ENCODE assay signal across 8 cellular contexts in genomic region chr3:115518100-115518852, GRCh38.
DNase-seq lines count a peak whose midpoint lies in the region; ATAC-seq, FAIRE-seq and TF ChIP-seq lines count a peak whose summit lies in the region.

No MANE protein-coding gene starts in this region.

- intact Hi-C loops in Caco-2 (cut with micrococcal nuclease; ENCODE audit: unreplicated experiment), result no loop called here

- no peaks in the 10 kb centered on the region for H3K9me3 Mint-ChIP-seq in Caco-2 (ENCODE audit: unreplicated experiment)

- peaks cover 8% of the 10 kb centered on the region for H3K4me1 ChIP-seq in osteoblast (ENCODE audit: insufficient read depth, low read length)
- H3K4me1 ChIP-seq in Caco-2, result no peaks in the 10 kb centered on the region

- H3K27me3 ChIP-seq in osteoblast (ENCODE audit: insufficient read depth, low read length) (no peaks in the 10 kb centered on the region), Caco-2 (replicated peaks; ENCODE audit: control insufficient read depth, insufficient read depth, low read length) (no peaks in the 10 kb centered on the region; the same call in 1 of the 2 replicates)

- H3K4me1 Mint-ChIP-seq in Caco-2 (ENCODE audit: low read depth, unreplicated experiment), result no peaks in the 10 kb centered on the region

- peak; percentile 77 for DNase-seq in EL
- peak; percentile 97 for DNase-seq in NCI-H82 (lab: John Stamatoyannopoulos, UW)
- DNase-seq in fibroblast of the aortic adventitia (ENCODE audit: low read depth), result peak; percentile 73
- DNase-seq in osteoblast (ENCODE audit: insufficient read length, low spot score, missing footprints), result peak; percentile 53
- DNase-seq in frontal cortex (ENCODE audit: low spot score in 2 of 2), result no peak
- DNase-seq in Caco-2, result no peak

- no peak overlapping the region for H3K27ac Mint-ChIP-seq in Caco-2 (ENCODE audit: unreplicated experiment)

- peaks cover 13% of the 10 kb centered on the region for H3K27me3 Mint-ChIP-seq in Caco-2 (ENCODE audit: insufficient read depth, unreplicated experiment)

- H3K9me3 ChIP-seq in osteoblast (ENCODE audit: low read depth, low read length), result no peaks in the 10 kb centered on the region
- H3K9me3 ChIP-seq in Caco-2, result no peaks in the 10 kb centered on the region

- TF ChIP-seq CTCF in fibroblast of the aortic adventitia (IDR thresholded peaks at IDR 0.05; ENCODE audit: insufficient read depth, low read length) (no peak), osteoblast (IDR thresholded peaks at IDR 0.05; ENCODE audit: extremely low read depth, low read depth, low read length) (no peak), Caco-2 (IDR thresholded peaks at IDR 0.05; ENCODE audit: insufficient read depth in 1 of 2, low read depth in 1 of 2, low read length in 1 of 2, severe bottlenecking in 1 of 2, unreplicated experiment in 1 of 2) (no peak)

- H3K36me3 ChIP-seq in osteoblast (ENCODE audit: insufficient read depth, low read length) (no peaks in the 10 kb centered on the region), Caco-2 (ENCODE audit: control insufficient read depth, insufficient read depth, low read length) (no peaks in the 10 kb centered on the region)

- peak overlapping the region; percentile 43 for H2AFZ ChIP-seq in osteoblast (ENCODE audit: low read length)

- no peak overlapping the region for H3K4me2 ChIP-seq in osteoblast (ENCODE audit: insufficient read depth, low read length)

- no peak overlapping the region for H3K27ac ChIP-seq in osteoblast (ENCODE audit: low read depth, low read length)

- ATAC-seq in GM21717 (IDR thresholded peaks at IDR 0.05; ENCODE audit: unreplicated experiment), result no peak
- no peak for ATAC-seq in HG02642 (IDR thresholded peaks at IDR 0.05; ENCODE audit: poor library complexity, unreplicated experiment)

- CTCF ChIA-PET in Caco-2 (lab: Charles Lee), result no interaction called here

- no TSS peak for BruUV-seq in Caco-2 (replicated peaks; lab: Mats Ljungman, UMichigan)

- no peak overlapping the region for H3K4me3 Mint-ChIP-seq in Caco-2 (ENCODE audit: unreplicated experiment)

- H3K4me3 ChIP-seq in fibroblast of the aortic adventitia (ENCODE audit: low read depth, low read length), result no peak overlapping the region
- H3K4me3 ChIP-seq in osteoblast (ENCODE audit: insufficient read depth, low read length), result no peak overlapping the region
- no peak overlapping the region for H3K4me3 ChIP-seq in Caco-2 (ENCODE audit: low read depth, low read length)

- FAIRE-seq in frontal cortex (lab: Jason Lieb, UNC), result no peak

- H3K36me3 Mint-ChIP-seq in Caco-2 (ENCODE audit: insufficient read depth, unreplicated experiment), result no peaks in the 10 kb centered on the region

- POLR2A ChIA-PET in Caco-2 (lab: Charles Lee), result no interaction called here

- H3K79me2 ChIP-seq in osteoblast (ENCODE audit: insufficient read depth, low read length), result no peaks in the 10 kb centered on the region

- no peaks in the 10 kb centered on the region for H4K20me1 ChIP-seq in osteoblast (ENCODE audit: insufficient read depth, low read length)

Comparison
In these comparisons a context has a peak if more than half of its experiments do, and no peak if none do; other contexts are left out.
1. DNase-seq: peak in EL (single experiment), NCI-H82 (single experiment), fibroblast of the aortic adventitia (single experiment) and osteoblast (single experiment); none in frontal cortex (0 of 2) and Caco-2 (0 of 2).